ENCODE assay signal across 2 cellular contexts in the genomic region with DNA sequence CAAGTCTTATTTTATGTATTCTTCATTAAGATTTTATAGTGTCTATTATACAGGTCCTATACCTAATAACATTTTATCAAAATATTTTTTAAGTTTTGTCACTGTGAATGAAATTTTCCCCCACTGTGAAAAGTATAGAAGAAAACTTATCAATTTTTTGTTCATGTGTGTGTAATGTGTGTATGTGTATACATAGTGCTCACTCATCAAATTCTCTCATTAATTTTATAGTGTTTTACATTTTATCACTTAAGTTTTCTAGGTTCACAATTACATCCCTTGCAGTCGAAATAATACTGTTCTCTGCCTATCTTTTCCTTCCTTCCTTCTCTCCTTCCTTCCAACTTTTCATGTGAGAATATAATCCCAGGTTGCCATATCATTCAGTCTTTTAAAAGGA.
A peak's percentile ranks its signal among the peaks of the same experiment; 100 is the strongest.
TF ChIP-seq lines count a peak whose summit lies in the region.

No MANE protein-coding gene starts in this region.

TF ChIP-seq in HepG2, 621 proteins besides CTCF, POLR2A, EP300 and RAD21:
- TF ChIP-seq FIP1L1 (IDR thresholded peaks at IDR 0.05; ENCODE audit: borderline replicate concordance, insufficient read depth, low read depth, low read length) (no peak), MAFK (conservative IDR thresholded peaks at IDR 0.05 in 1 of 2, IDR thresholded peaks at IDR 0.05 in 1 of 2; ENCODE audit: low read length in 2 of 2) (peak in 1 of 2 experiments; percentile 68; a peak in 2 of 4 replicates), HMGA1 (CRISPR knock-in tag; conservative IDR thresholded peaks at IDR 0.05) (no peak), TBX3 (IDR thresholded peaks at IDR 0.05; ENCODE audit: borderline replicate concordance) (no peak), ZNF281 (CRISPR knock-in tag; IDR thresholded peaks at IDR 0.05; ENCODE audit: borderline replicate concordance) (no peak), MAFF (IDR thresholded peaks at IDR 0.05; ENCODE audit: low read depth, low read length) (0 out of 2 replicates have a peak, but pooled peaks have one; percentile 35), SATB2 (CRISPR knock-in tag; IDR thresholded peaks at IDR 0.05) (no peak), THYN1 (CRISPR knock-in tag; IDR thresholded peaks at IDR 0.05; ENCODE audit: borderline replicate concordance, low read depth) (no peak), ZNF234 (CRISPR knock-in tag; conservative IDR thresholded peaks at IDR 0.05) (no peak)
- TF ChIP-seq, protein P1, sequence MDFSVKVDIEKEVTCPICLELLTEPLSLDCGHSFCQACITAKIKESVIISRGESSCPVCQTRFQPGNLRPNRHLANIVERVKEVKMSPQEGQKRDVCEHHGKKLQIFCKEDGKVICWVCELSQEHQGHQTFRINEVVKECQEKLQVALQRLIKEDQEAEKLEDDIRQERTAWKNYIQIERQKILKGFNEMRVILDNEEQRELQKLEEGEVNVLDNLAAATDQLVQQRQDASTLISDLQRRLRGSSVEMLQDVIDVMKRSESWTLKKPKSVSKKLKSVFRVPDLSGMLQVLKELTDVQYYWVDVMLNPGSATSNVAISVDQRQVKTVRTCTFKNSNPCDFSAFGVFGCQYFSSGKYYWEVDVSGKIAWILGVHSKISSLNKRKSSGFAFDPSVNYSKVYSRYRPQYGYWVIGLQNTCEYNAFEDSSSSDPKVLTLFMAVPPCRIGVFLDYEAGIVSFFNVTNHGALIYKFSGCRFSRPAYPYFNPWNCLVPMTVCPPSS (IDR thresholded peaks at IDR 0.05) = no peak
TF ChIP-seq in HepG2: peak in this region for 2.

TF ChIP-seq in K562, 482 proteins besides CTCF, POLR2A, EP300 and RAD21 (continued from another document):
- no peak for TF ChIP-seq IFI16 (CRISPR knock-in tag; IDR thresholded peaks at IDR 0.05)
- peak; percentile 24 for TF ChIP-seq C11orf30 (IDR thresholded peaks at IDR 0.05; ENCODE audit: low read depth)
- TF ChIP-seq ZNF316 (IDR thresholded peaks at IDR 0.05) = peak; percentile 62
